11 cellular contexts compared by ENCODE assay signal in the genomic region with DNA sequence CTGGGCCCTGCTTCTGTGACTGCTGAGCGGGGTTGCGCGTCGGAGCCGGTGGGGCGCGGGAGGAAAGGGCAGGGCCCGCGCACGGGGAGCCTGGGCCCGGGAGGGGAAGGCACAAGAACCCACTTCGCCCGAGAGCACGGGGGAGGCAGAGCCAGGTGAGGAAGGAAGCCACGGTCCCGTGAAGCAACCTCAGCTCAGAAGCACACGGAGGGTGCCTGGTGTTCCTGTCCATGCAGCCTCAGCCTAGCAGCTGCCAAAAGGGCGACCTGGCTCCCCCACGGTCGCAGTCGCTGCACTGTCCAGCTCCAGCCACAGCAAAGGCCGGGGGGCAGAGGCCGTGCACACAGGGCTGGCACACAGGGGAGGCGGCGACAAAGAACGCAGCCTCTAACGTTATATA. TPM values are rescaled to one million over a fixed set of nuclear protein-coding genes. Genes with fewer than 3 reads are reported as not detected.
A peak's percentile ranks its signal among the peaks of the same experiment; 100 is the strongest.
DNase-seq lines count a peak whose midpoint lies in the region; ATAC-seq and TF ChIP-seq lines count a peak whose summit lies in the region.
"Had no signal": no experiment of that assay in that cellular context is flagged by ENCODE, and none has a peak within 500 bp of the region (broad histone marks: within the 10 kb centered on the region; RNA-seq: fewer than 3 reads in every experiment).

No MANE protein-coding gene starts in this region.

- H3K27ac ChIP-seq in CD8-positive, alpha-beta T cell (ENCODE audit: low read depth, low read length), result peak overlapping the region; percentile 40
- peak overlapping the region; percentile 66 for H3K27ac ChIP-seq in KOPT-K1 (ENCODE audit: low read depth, low read length, poor library complexity, severe bottlenecking)
- H3K27ac ChIP-seq in breast epithelium, result peak overlapping the region; percentile 83 to 85
- peak overlapping the region; percentile 90 to 94 (median 92) for H3K27ac ChIP-seq in gastrocnemius medialis

- H3K36me3 Mint-ChIP-seq in CD8-positive, alpha-beta T cell, result peaks cover 45% of the 10 kb centered on the region
- H3K36me3 Mint-ChIP-seq: type B pancreatic cell had no signal

- TF ChIP-seq POLR2A in breast epithelium (IDR thresholded peaks at IDR 0.05) (no peak), gastrocnemius medialis (IDR thresholded peaks at IDR 0.05) (no peak)

- H3K4me3 Mint-ChIP-seq in CD8-positive, alpha-beta T cell, result peak overlapping the region; percentile 55
- H3K4me3 Mint-ChIP-seq: GM23338, type B pancreatic cell had no signal

- H3K9me3 ChIP-seq in CD8-positive, alpha-beta T cell (ENCODE audit: low read length), result no peaks in the 10 kb centered on the region
- no peaks in the 10 kb centered on the region for H3K9me3 ChIP-seq in KOPT-K1 (ENCODE audit: insufficient read depth, low read length, poor library complexity, severe bottlenecking)
- H3K9me3 ChIP-seq in breast epithelium, result no peaks in the 10 kb centered on the region
- H3K9me3 ChIP-seq in gastrocnemius medialis, result no peaks in the 10 kb centered on the region

- peak overlapping the region; percentile 93 for H3K27ac Mint-ChIP-seq in CD8-positive, alpha-beta T cell

- H3K9me3 Mint-ChIP-seq in CD8-positive, alpha-beta T cell, result no peaks in the 10 kb centered on the region
- H3K9me3 Mint-ChIP-seq: GM23338, type B pancreatic cell had no signal

- in situ Hi-C loops in gastrocnemius medialis (cut with MboI; ENCODE audit: low sequenced_read_pairs in 4 of 4), result no loop called here

- peaks cover 21% of the 10 kb centered on the region for H3K36me3 ChIP-seq in CD8-positive, alpha-beta T cell (ENCODE audit: insufficient read depth, low read length)
- H3K36me3 ChIP-seq in KOPT-K1 (ENCODE audit: insufficient read depth, low read length), result peaks cover 50% of the 10 kb centered on the region
- H3K36me3 ChIP-seq in breast epithelium, result no peaks in the 10 kb centered on the region
- H3K36me3 ChIP-seq in gastrocnemius medialis, result no peaks in the 10 kb centered on the region

- H3K4me3 ChIP-seq in CD8-positive, alpha-beta T cell (ENCODE audit: low read depth, low read length), result peak overlapping the region; percentile 25
- H3K4me3 ChIP-seq in breast epithelium (no peak overlapping the region), gastrocnemius medialis (no peak overlapping the region)
- H3K4me3 ChIP-seq: GM23338 had no signal

- no peaks in the 10 kb centered on the region for H3K27me3 ChIP-seq in CD8-positive, alpha-beta T cell (ENCODE audit: insufficient read depth, low read length)
- H3K27me3 ChIP-seq in breast epithelium (no peaks in the 10 kb centered on the region), gastrocnemius medialis (no peaks in the 10 kb centered on the region)

- DNase-seq in CD8-positive, alpha-beta T cell, result peak in 4 of 7 experiments; percentile 50 to 78 (median 54)
- DNase-seq in breast epithelium (ENCODE audit: low spot score in 2 of 2) (no peak), gastrocnemius medialis (peak in 1 of 2 donors; percentile 37)
- DNase-seq: NCI-H510A; stimulated activated CD4-positive, alpha-beta T cell treated with anti-CD3 and anti-CD28 coated beads, Interleukin-1b, Interleukin-23, amount 100 ng/mL, for 48 hours had no signal

- intact Hi-C loops in CD8-positive, alpha-beta T cell (cut with DNase I, micrococcal nuclease), result no loop called here
- intact Hi-C loops in breast epithelium (cut with DNase I; ENCODE audit: low total_unique reads), result loop anchor here (10.0 kb wide), 1 partner anchor 161 kb away; a partner anchor contains a TSS
- intact Hi-C loops in gastrocnemius medialis (cut with DNase I; ENCODE audit: low total_unique reads), result loop anchor here (2.0 to 10.0 kb wide), 2 partner anchors 71 to 261 kb away; a partner anchor contains a TSS

- ATAC-seq in CD8-positive, alpha-beta T cell, result peak; percentile 14
- ATAC-seq in gastrocnemius medialis (no peak), GM18868 (IDR thresholded peaks at IDR 0.05; ENCODE audit: unreplicated experiment) (no peak), HG02642 (IDR thresholded peaks at IDR 0.05; ENCODE audit: poor library complexity, unreplicated experiment) (no peak), HG03457 (IDR thresholded peaks at IDR 0.05; ENCODE audit: unreplicated experiment) (no peak)
- ATAC-seq: GM23338 had no signal

- no peaks in the 10 kb centered on the region for H3K27me3 Mint-ChIP-seq in CD8-positive, alpha-beta T cell (ENCODE audit: low read depth)
- H3K27me3 Mint-ChIP-seq: type B pancreatic cell had no signal

- H3K4me1 ChIP-seq in CD8-positive, alpha-beta T cell (ENCODE audit: insufficient read depth, low read length), result peaks cover 95% of the 10 kb centered on the region
- H3K4me1 ChIP-seq in breast epithelium, result peaks cover 26 to 29% of the 10 kb centered on the region in 2 donors
- peaks cover 86 to 92% of the 10 kb centered on the region in 2 donors for H3K4me1 ChIP-seq in gastrocnemius medialis

- no peak for TF ChIP-seq CTCF in CD8-positive, alpha-beta T cell (IDR thresholded peaks at IDR 0.05)
- no peak for TF ChIP-seq CTCF in breast epithelium (IDR thresholded peaks at IDR 0.05)
- no peak for TF ChIP-seq CTCF in gastrocnemius medialis (IDR thresholded peaks at IDR 0.05 in 4 of 5, conservative IDR thresholded peaks at IDR 0.05 in 1 of 5)

- peaks cover 86% of the 10 kb centered on the region for H3K4me1 Mint-ChIP-seq in CD8-positive, alpha-beta T cell (ENCODE audit: low read depth)

- POLR2A ChIA-PET in CD8-positive, alpha-beta T cell (lab: Charles Lee), result interaction anchor here (0.7 to 23.9 kb wide), 4 partner anchors 8 to 74 kb away, joined by 3 to 810 read pairs (median 156); a partner anchor contains a TSS

- CTCF ChIA-PET in CD8-positive, alpha-beta T cell (lab: Charles Lee), result interaction anchor here (1.1 to 35.6 kb wide), 3 partner anchors 9 to 33 kb away, joined by 3 to 1398 read pairs (median 397); a partner anchor contains a TSS

RNA-seq across cellular contexts. Expression of a gene that starts 9.3 kb away (rescaled TPM):
- total RNA-seq in CD8-positive, alpha-beta T cell, result 1 to 10 TPM; 6.5 to 7.9 TPM
- 10 to 100 TPM in 1 of 3 donors, 1 to 10 TPM in 1, not detected in 1; 5.9 to 14.9 TPM for total RNA-seq in breast epithelium
- total RNA-seq in gastrocnemius medialis, result under 1 TPM in 2 of 4 donors, not detected in 2; 0.15 to 0.19 TPM

RNA-seq across cellular contexts. Expression of a gene that starts 24.7 kb away (rescaled TPM):
- total RNA-seq in CD8-positive, alpha-beta T cell, result 100 to 1,000 TPM; 187 to 212 TPM
- total RNA-seq in breast epithelium (10 to 100 TPM; 26.9 to 45.4 (median 31.2) TPM), gastrocnemius medialis (10 to 100 TPM; 24.8 to 46.2 (median 31.3) TPM)

RNA-seq across cellular contexts. Expression of a gene that starts 43.4 kb away (rescaled TPM):
- total RNA-seq in CD8-positive, alpha-beta T cell, result 10 to 100 TPM; 17.6 to 19.1 TPM
- 10 to 100 TPM; 11.4 to 19.0 (median 14.8) TPM for total RNA-seq in breast epithelium
- 10 to 100 TPM in 2 of 4 donors, 1 to 10 TPM in 2; 7.4 to 12.2 (median 9.8) TPM for total RNA-seq in gastrocnemius medialis

RNA-seq across cellular contexts. Expression of a gene that starts 50.7 kb away (rescaled TPM):
- 10 to 100 TPM; 56.2 to 60.1 TPM for total RNA-seq in CD8-positive, alpha-beta T cell
- total RNA-seq in breast epithelium (10 to 100 TPM in 2 of 3 donors, 1 to 10 TPM in 1; 7.7 to 16.1 (median 14.0) TPM), gastrocnemius medialis (10 to 100 TPM in 1 of 4 donors, 1 to 10 TPM in 3; 4.3 to 14.8 (median 6.2) TPM)

Comparison
In these comparisons a context has a peak if more than half of its experiments do, and no peak if none do; other contexts are left out.
1. DNase-seq: peak in CD8-positive, alpha-beta T cell (4 of 7); none in breast epithelium (0 of 2).
2. H3K27ac ChIP-seq: peak in every context shown above with its lines; median percentile 92 in gastrocnemius medialis; 84 in breast epithelium; 66 in KOPT-K1; 40 in CD8-positive, alpha-beta T cell.
3. intact Hi-C loops: an anchor here in breast epithelium (10.0 kb wide) and gastrocnemius medialis (2.0 to 10.0 kb wide); none called in CD8-positive, alpha-beta T cell.